8 cellular contexts compared by ENCODE assay signal in the genomic region with DNA sequence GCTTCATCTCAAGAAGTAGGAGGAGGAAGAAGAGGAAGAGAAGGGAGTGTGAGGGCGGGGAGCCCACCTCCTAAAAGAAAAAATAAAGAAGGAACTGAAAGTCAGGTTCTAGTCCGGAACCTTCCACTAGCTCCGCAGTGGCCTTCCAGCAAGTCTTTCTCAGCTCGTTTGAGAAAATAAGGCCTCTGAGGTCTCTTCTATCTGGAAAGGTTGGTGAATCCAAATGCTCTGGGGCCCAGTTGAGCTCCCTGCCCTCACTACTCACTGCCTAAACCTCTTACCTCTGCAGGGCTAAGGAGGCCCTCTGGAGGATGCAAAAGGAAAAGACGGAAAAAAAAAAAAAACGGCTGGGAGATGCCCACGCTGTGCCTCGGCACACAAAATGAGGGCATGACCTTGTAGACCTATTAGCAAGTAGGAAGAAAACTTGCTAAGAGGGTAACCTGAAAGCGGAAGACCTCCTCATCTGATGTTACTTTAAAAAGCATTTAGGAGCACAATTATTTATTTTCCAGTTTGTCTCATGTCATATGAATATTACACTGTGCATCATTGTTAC. TPM values are rescaled to one million over a fixed set of nuclear protein-coding genes. Genes with fewer than 3 reads are reported as not detected.
DNase-seq lines count a peak whose midpoint lies in the region; ATAC-seq and TF ChIP-seq lines count a peak whose summit lies in the region.

No MANE protein-coding gene starts in this region.

- no peaks in the 10 kb centered on the region for H3K9me3 Mint-ChIP-seq in stimulated activated effector memory CD8-positive, alpha-beta T cell treated with anti-CD3 and anti-CD28 coated beads, Interleukin-12 subunit alpha, Interleukin-12 subunit beta, amount 100 ng/mL, for 72 hours

- H3K36me3 Mint-ChIP-seq in stimulated activated effector memory CD8-positive, alpha-beta T cell treated with anti-CD3 and anti-CD28 coated beads, Interleukin-12 subunit alpha, Interleukin-12 subunit beta, amount 100 ng/mL, for 72 hours: no peaks in the 10 kb centered on the region

- no peaks in the 10 kb centered on the region for H3K9me3 ChIP-seq in MG63

- H3K36me3 ChIP-seq in MG63: no peaks in the 10 kb centered on the region
- no peaks in the 10 kb centered on the region for H3K36me3 ChIP-seq in brain microvascular endothelial cell (replicated peaks)

- H3K27ac ChIP-seq in brain microvascular endothelial cell: no peak overlapping the region

- H3K4me3 ChIP-seq in AG10803 (ENCODE audit: low read length): no peak overlapping the region
- H3K4me3 ChIP-seq in MG63: no peak overlapping the region
- no peak overlapping the region for H3K4me3 ChIP-seq in brain microvascular endothelial cell (ENCODE audit: low read depth, low read length)

- H3K27me3 ChIP-seq in MG63 (no peaks in the 10 kb centered on the region), brain microvascular endothelial cell (replicated peaks) (no peaks in the 10 kb centered on the region)

- ATAC-seq in GM18907 (IDR thresholded peaks at IDR 0.05; ENCODE audit: unreplicated experiment) (peak; percentile 61), HG03045 (IDR thresholded peaks at IDR 0.05; ENCODE audit: unreplicated experiment) (no peak)
- peak; percentile 96 for ATAC-seq in stimulated activated effector memory CD8-positive, alpha-beta T cell treated with anti-CD3 and anti-CD28 coated beads, Interleukin-12 subunit alpha, Interleukin-12 subunit beta, amount 100 ng/mL, for 72 hours

- TF ChIP-seq CTCF in AG10803 (conservative IDR thresholded peaks at IDR 0.05; ENCODE audit: low read length) (peak; percentile 49), brain microvascular endothelial cell (IDR thresholded peaks at IDR 0.05; ENCODE audit: low read depth, low read length, missing control alignments) (peak; percentile 61)

- H3K4me1 Mint-ChIP-seq in stimulated activated effector memory CD8-positive, alpha-beta T cell treated with anti-CD3 and anti-CD28 coated beads, Interleukin-12 subunit alpha, Interleukin-12 subunit beta, amount 100 ng/mL, for 72 hours: peaks cover 33% of the 10 kb centered on the region

- DNase-seq in AG10803 (ENCODE audit: low read depth) (peak; percentile 39), MG63 (peak; percentile 31), T follicular helper cell (ENCODE audit: low read depth) (peak; percentile 24), brain microvascular endothelial cell (peak; percentile 5), left kidney (ENCODE audit: low read depth, low spot score) (peak; percentile 65)
- DNase-seq in stimulated activated effector memory CD8-positive, alpha-beta T cell treated with anti-CD3 and anti-CD28 coated beads, Interleukin-12 subunit alpha, Interleukin-12 subunit beta, amount 100 ng/mL, for 72 hours (ENCODE audit: low spot score in 2 of 2): peak in 1 of 2 donors; percentile 55

- H3K4me3 Mint-ChIP-seq in stimulated activated effector memory CD8-positive, alpha-beta T cell treated with anti-CD3 and anti-CD28 coated beads, Interleukin-12 subunit alpha, Interleukin-12 subunit beta, amount 100 ng/mL, for 72 hours: no peak overlapping the region

- H3K27ac Mint-ChIP-seq in stimulated activated effector memory CD8-positive, alpha-beta T cell treated with anti-CD3 and anti-CD28 coated beads, Interleukin-12 subunit alpha, Interleukin-12 subunit beta, amount 100 ng/mL, for 72 hours: peak overlapping the region; percentile 85

- in situ Hi-C loops in brain microvascular endothelial cell (cut with HindIII; ENCODE audit: low pct_ligation_motif_present, low sequenced_read_pairs): no loop called here

RNA-seq across cellular contexts. Expression of gene FBLN5, which starts 35.9 kb away (rescaled TPM):
- total RNA-seq in MG63 (2014; rRNA removed; shearing (Covaris generic); ENCODE audit: low replicate concordance): 0.16 and 26.2 TPM in 2 replicates

RNA-seq across cellular contexts. Expression of gene TC2N, which starts 44.2 kb away (rescaled TPM):
- 0.53 TPM in 1 of 2 replicates, not detected in the other for total RNA-seq in MG63 (2014; rRNA removed; shearing (Covaris generic); ENCODE audit: low replicate concordance)
